In genomic region chr9:130118841-130119520, GRCh38 we compare ENCODE assay signal across 9 cellular contexts. TPM values are rescaled to one million over a fixed set of nuclear protein-coding genes. Genes with fewer than 3 reads are reported as not detected.
DNase-seq lines count a peak whose midpoint lies in the region; ATAC-seq, FAIRE-seq and TF ChIP-seq lines count a peak whose summit lies in the region.
"Had no signal": no experiment of that assay in that cellular context is flagged by ENCODE, and none has a peak within 500 bp of the region (broad histone marks: within the 10 kb centered on the region; RNA-seq: fewer than 3 reads in every experiment).

No MANE protein-coding gene starts in this region.

- no peak for TF ChIP-seq POLR2A in HepG2 (IDR thresholded peaks at IDR 0.05; ENCODE audit: insufficient read depth in 1 of 2, low read depth in 2 of 2, low read length in 2 of 2)

- H3K9ac ChIP-seq in HepG2 (ENCODE audit: insufficient read depth, low read depth, low read length) = no peak overlapping the region

- H3K9me3 Mint-ChIP-seq in osteocyte (ENCODE audit: unreplicated experiment) = no peaks in the 10 kb centered on the region

- in situ Hi-C loops in HepG2 (cut with HindIII; ENCODE audit: extremely low pct_ligation_motif_present, low pct_unique_long_range_greater_than_20kb) = loop anchor here (10.0 kb wide), 1 partner anchor 226 kb away; no protein-coding TSS in a partner anchor

- H3K9me3 ChIP-seq in HepG2 (ENCODE audit: low read length) = no peaks in the 10 kb centered on the region

- no peak for TF ChIP-seq EP300 in HepG2 (IDR thresholded peaks at IDR 0.05; ENCODE audit: low read depth in 2 of 2, low read length in 2 of 2)
- TF ChIP-seq EP300 in HepG2 (CRISPR knock-in tag; IDR thresholded peaks at IDR 0.05; ENCODE audit: borderline replicate concordance) = no peak

- H3K27ac ChIP-seq in HepG2 (ENCODE audit: extremely low read length, insufficient read depth, low read length) = no peak overlapping the region

- peak overlapping the region; percentile 30 for H3K4me3 Mint-ChIP-seq in osteocyte (ENCODE audit: unreplicated experiment)

- no peaks in the 10 kb centered on the region for H3K4me1 ChIP-seq in HepG2 (ENCODE audit: insufficient read depth, low read length)

- H3K4me1 Mint-ChIP-seq in osteocyte (ENCODE audit: unreplicated experiment) = peaks cover 45% of the 10 kb centered on the region

- no peaks in the 10 kb centered on the region for H3K79me2 ChIP-seq in HepG2 (ENCODE audit: insufficient read depth, low read length)

- TF ChIP-seq RAD21 in HepG2 (CRISPR knock-in tag; IDR thresholded peaks at IDR 0.05) = no peak

- H2AFZ ChIP-seq in HepG2 (ENCODE audit: low read length) = no peak overlapping the region

- POLR2A ChIA-PET in HepG2 (lab: Yijun Ruan, JAX) = no interaction called here

- CTCF ChIA-PET in HepG2 (lab: Yijun Ruan, JAX; ENCODE audit: low intra/inter-chr PET ratio, low total read pairs) = no interaction called here

- H3K27me3 ChIP-seq in HepG2 (ENCODE audit: control insufficient read depth in 1 of 2, insufficient read depth in 2 of 2, low read length in 2 of 2) = no peaks in the 10 kb centered on the region

- no peak overlapping the region for H3K4me2 ChIP-seq in HepG2 (ENCODE audit: low read depth, low read length)

- TF ChIP-seq CTCF in osteocyte (IDR thresholded peaks at IDR 0.05) (no peak), HepG2 (CRISPR knock-in tag; IDR thresholded peaks at IDR 0.05) (no peak)

- H3K27ac Mint-ChIP-seq in osteocyte (ENCODE audit: unreplicated experiment) = peak overlapping the region; percentile 98

- FAIRE-seq in HepG2 (lab: Jason Lieb, UNC) = no peak

- DNase-seq in DMS153 (lab: John Stamatoyannopoulos, UW) (peak; percentile 97), NCI-H187 (lab: John Stamatoyannopoulos, UW) (peak; percentile 43 to 56), cerebellar cortex (ENCODE audit: low spot score) (peak; percentile 60), osteocyte (ENCODE audit: extremely low spot score, unreplicated experiment) (peak; percentile 86), HepG2 (ENCODE audit: low spot score) (no peak)
- DNase-seq: stimulated activated CD4-positive, alpha-beta T cell treated with anti-CD3 and anti-CD28 coated beads, Interleukin-4, amount 100 ng/mL, for 4 hours had no signal

- H3K27me3 Mint-ChIP-seq in osteocyte (ENCODE audit: unreplicated experiment) = no peaks in the 10 kb centered on the region

- no peak for ATAC-seq in HG03135 (IDR thresholded peaks at IDR 0.05; ENCODE audit: unreplicated experiment)
- ATAC-seq in HG03432 (IDR thresholded peaks at IDR 0.05; ENCODE audit: unreplicated experiment) = no peak
- no peak for ATAC-seq in HG02763 (IDR thresholded peaks at IDR 0.05; ENCODE audit: unreplicated experiment)
- ATAC-seq in HepG2 = no peak; the same call in 2 of the 3 replicates

- intact Hi-C loops in HepG2 (cut with micrococcal nuclease; ENCODE audit: unreplicated experiment) = no loop called here

- peaks cover 9 to 63% of the 10 kb centered on the region in 2 experiments for H3K36me3 ChIP-seq in HepG2 (replicated peaks in 1 of 2; ENCODE audit: control insufficient read depth in 1 of 2, insufficient read depth in 2 of 2, low read length in 2 of 2)

- no TSS peak for BruUV-seq in HepG2 (replicated peaks; lab: Mats Ljungman, UMichigan)

- H3K36me3 Mint-ChIP-seq in osteocyte (ENCODE audit: unreplicated experiment) = peaks cover 12% of the 10 kb centered on the region

- H3K4me3 ChIP-seq in HepG2 (replicated peaks in 1 of 3; ENCODE audit: insufficient read depth in 1 of 3, low read depth in 2 of 3, low read length in 3 of 3) = no peak overlapping the region

- WGBS in HepG2 (ENCODE audit: low lambda C conversion rate) = 96% methylated on average over 12 of the region's 17 CpGs

- no peaks in the 10 kb centered on the region for H4K20me1 ChIP-seq in HepG2 (ENCODE audit: insufficient read depth, low read length)

TF ChIP-seq in HepG2, 621 proteins besides CTCF, POLR2A, EP300 and RAD21:
- no peak for TF ChIP-seq ZNF615 (CRISPR knock-in tag; IDR thresholded peaks at IDR 0.05; ENCODE audit: borderline replicate concordance)
- TF ChIP-seq MTA3 (CRISPR knock-in tag; IDR thresholded peaks at IDR 0.05) = no peak
TF ChIP-seq in HepG2: peak in this region for 0.

RNA-seq across cellular contexts. Expression of gene NCS1, which starts 53.2 kb away (rescaled TPM):
- total RNA-seq in osteocyte (37.7 and 43.9 TPM in 2 replicates), HepG2 (2016; rRNA removed; fragmentation: Illumina TruSeq; extraction: Trizol) (6.1 and 6.9 TPM in 2 replicates)
- total RNA-seq in HepG2 (2016; cell fraction: cytosol; rRNA removed; fragmentation: Illumina TruSeq; extraction: Trizol; ENCODE audit: low read depth) = 6.7 and 7.8 TPM in 2 replicates
- total RNA-seq in HepG2 (2016; cell fraction: insoluble cytoplasmic fraction; rRNA removed; fragmentation: Illumina TruSeq; extraction: Trizol) = 5.1 and 5.3 TPM in 2 replicates
- total RNA-seq in HepG2 (2016; cell fraction: membrane; rRNA removed; fragmentation: Illumina TruSeq; extraction: Trizol) = 12.6 and 14.1 TPM in 2 replicates
- total RNA-seq in HepG2 (2016; cell fraction: nucleus; rRNA removed; fragmentation: Illumina TruSeq; extraction: Trizol) = 2.1 and 3.4 TPM in 2 replicates
- polyA plus RNA-seq in HepG2 (2011; rRNA removed) = 4.1 and 4.7 TPM in 2 replicates
- 3.9 TPM in 2 replicates for polyA plus RNA-seq in HepG2 (2011; cell fraction: cytosol; rRNA removed)
- polyA plus RNA-seq in HepG2 (2011; cell fraction: nucleus; rRNA removed) = 1.7 and 2.5 TPM in 2 replicates
- 1.4 and 1.6 TPM in 2 replicates for polyA plus RNA-seq in HepG2 (2012)
- polyA plus RNA-seq in HepG2 (2016; cell fraction: cytosol; fragmentation: Illumina TruSeq; extraction: Trizol; ENCODE audit: low read depth) = 17.2 and 18.8 TPM in 2 replicates
- polyA plus RNA-seq in HepG2 (2016; cell fraction: insoluble cytoplasmic fraction; fragmentation: Illumina TruSeq; extraction: Trizol; ENCODE audit: low read depth) = 7.4 and 8.4 TPM in 2 replicates
- polyA plus RNA-seq in HepG2 (2016; cell fraction: membrane; fragmentation: Illumina TruSeq; extraction: Trizol; ENCODE audit: low read depth) = 16.6 and 20.9 TPM in 2 replicates
- 6.6 and 7.1 TPM in 2 replicates for polyA plus RNA-seq in HepG2 (2016; cell fraction: nucleus; fragmentation: Illumina TruSeq; extraction: Trizol; ENCODE audit: insufficient read depth, low read depth)
- polyA minus RNA-seq in HepG2 (2011; rRNA and poly(A)+ RNA removed; ENCODE audit: low replicate concordance) = 5.0 and 83.3 TPM in 2 replicates
- 2.5 and 3.3 TPM in 2 replicates for polyA minus RNA-seq in HepG2 (2011; cell fraction: cytosol; rRNA and poly(A)+ RNA removed)
- polyA minus RNA-seq in HepG2 (2011; cell fraction: nucleus; rRNA and poly(A)+ RNA removed) = 0.99 and 1.0 TPM in 2 replicates
